ENCODE assay signal across 8 cellular contexts in the genomic region with DNA sequence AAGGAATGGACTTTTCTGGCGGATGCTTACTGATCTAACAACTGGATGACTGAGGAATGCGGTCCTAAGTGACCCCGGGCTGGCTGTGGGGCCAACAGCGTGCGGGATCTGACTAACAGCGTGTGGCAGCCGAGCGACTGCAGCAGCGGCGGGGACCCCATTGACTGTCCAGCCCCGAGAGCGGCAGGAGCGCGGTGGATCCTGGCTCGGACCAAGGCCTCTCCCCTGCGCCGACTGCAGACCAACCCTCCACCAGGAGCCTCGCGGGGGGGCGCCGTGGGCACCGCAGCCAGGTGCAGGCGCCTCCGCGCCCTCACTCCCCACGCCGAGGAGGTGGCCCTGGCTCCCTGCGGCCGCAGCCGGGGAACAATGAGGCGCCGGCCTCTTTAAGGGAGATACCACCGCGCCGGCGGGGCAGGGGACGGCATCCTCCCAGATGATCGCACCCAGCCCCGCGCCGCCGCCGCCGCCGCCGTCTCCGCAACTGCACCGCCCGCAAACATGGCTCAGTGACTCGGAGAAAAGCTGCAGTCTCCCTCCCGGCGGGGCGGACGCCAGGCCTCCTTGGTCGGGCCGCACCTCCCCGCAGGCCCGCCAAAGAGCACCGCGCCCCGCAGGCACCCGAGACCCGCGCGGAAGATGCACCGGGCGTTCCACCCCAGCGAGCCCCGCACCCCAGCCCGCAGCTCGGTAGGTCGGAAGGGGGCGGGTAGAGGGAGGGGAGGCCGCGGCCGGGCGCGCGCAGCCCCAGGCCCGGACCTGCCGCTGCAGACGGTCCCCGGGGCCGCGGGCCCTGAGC. TPM values are rescaled to one million over a fixed set of nuclear protein-coding genes. Genes with fewer than 3 reads are reported as not detected.
DNase-seq lines count a peak whose midpoint lies in the region; ATAC-seq and TF ChIP-seq lines count a peak whose summit lies in the region.

No MANE protein-coding gene starts in this region.

- no peaks in the 10 kb centered on the region for H3K27me3 ChIP-seq in Peyer's patch

- H3K9me3 Mint-ChIP-seq in natural killer cell treated with Interleukin-12 subunit alpha and Interleukin-12 subunit beta and Interleukin-15 and Interleukin-18, amount 100 ng/mL, for 72 hours, result no peaks in the 10 kb centered on the region
- no peaks in the 10 kb centered on the region for H3K9me3 Mint-ChIP-seq in stimulated activated naive CD8-positive, alpha-beta T cell treated with anti-CD3 and anti-CD28 coated beads, Interleukin-15, Interleukin-2, amounts not matched to agents 100 ng/mL and 50 ng/mL, for 24 hours

- peak overlapping the region; percentile 96 to 99 (median 97) for H3K27ac ChIP-seq in Peyer's patch

- in situ Hi-C loops in Caki2 (cut with HindIII; ENCODE audit: low pct_unique_long_range_greater_than_20kb, low sequenced_read_pairs), result no loop called here

- H3K4me3 ChIP-seq in Peyer's patch, result peak overlapping the region; percentile 55 to 99 (median 92)
- H3K4me3 ChIP-seq in fibroblast of mammary gland (ENCODE audit: control insufficient read depth, low read depth, low read length), result peak overlapping the region; percentile 68

- H3K4me3 Mint-ChIP-seq in natural killer cell treated with Interleukin-12 subunit alpha and Interleukin-12 subunit beta and Interleukin-15 and Interleukin-18, amount 100 ng/mL, for 72 hours, result peak overlapping the region; percentile 86
- H3K4me3 Mint-ChIP-seq in stimulated activated naive CD8-positive, alpha-beta T cell treated with anti-CD3 and anti-CD28 coated beads, Interleukin-15, Interleukin-2, amounts not matched to agents 100 ng/mL and 50 ng/mL, for 24 hours, result peak overlapping the region; percentile 97

- peak; percentile 25 for ATAC-seq in GM19468 (IDR thresholded peaks at IDR 0.05; ENCODE audit: extremely low read depth, unreplicated experiment)
- peak; percentile 70 to 74 for ATAC-seq in natural killer cell treated with Interleukin-12 subunit alpha and Interleukin-12 subunit beta and Interleukin-15 and Interleukin-18, amount 100 ng/mL, for 72 hours

- no peaks in the 10 kb centered on the region for H3K27me3 Mint-ChIP-seq in natural killer cell treated with Interleukin-12 subunit alpha and Interleukin-12 subunit beta and Interleukin-15 and Interleukin-18, amount 100 ng/mL, for 72 hours
- H3K27me3 Mint-ChIP-seq in stimulated activated naive CD8-positive, alpha-beta T cell treated with anti-CD3 and anti-CD28 coated beads, Interleukin-15, Interleukin-2, amounts not matched to agents 100 ng/mL and 50 ng/mL, for 24 hours, result no peaks in the 10 kb centered on the region

- peak; percentile 44 to 62 for TF ChIP-seq POLR2A in Peyer's patch (IDR thresholded peaks at IDR 0.05)

- peaks cover 0 to 12% (median 0%) of the 10 kb centered on the region in 3 donors for H3K36me3 ChIP-seq in Peyer's patch

- no peaks in the 10 kb centered on the region for H3K9me3 ChIP-seq in Peyer's patch

- H3K36me3 Mint-ChIP-seq in natural killer cell treated with Interleukin-12 subunit alpha and Interleukin-12 subunit beta and Interleukin-15 and Interleukin-18, amount 100 ng/mL, for 72 hours, result peaks cover 6% of the 10 kb centered on the region
- H3K36me3 Mint-ChIP-seq in stimulated activated naive CD8-positive, alpha-beta T cell treated with anti-CD3 and anti-CD28 coated beads, Interleukin-15, Interleukin-2, amounts not matched to agents 100 ng/mL and 50 ng/mL, for 24 hours (ENCODE audit: low read depth), result peaks cover 12% of the 10 kb centered on the region

- DNase-seq in Caki2 (ENCODE audit: low read depth) (peak; percentile 76), HT1080 (ENCODE audit: low read depth) (peak; percentile 61), Peyer's patch (peak; percentile 80 to 94 (median 89)), fibroblast of mammary gland (ENCODE audit: low read depth) (peak; percentile 51)
- peak; percentile 52 to 61 for DNase-seq in activated T-helper 1 cell treated with anti-CD3 and anti-CD28 coated beads, Interleukin-2, amount 50 U/mL, for 16 hours (ENCODE audit: low read depth in 1 of 2, low spot score in 1 of 2)
- peak; percentile 77 for DNase-seq in natural killer cell treated with Interleukin-12 subunit alpha and Interleukin-12 subunit beta and Interleukin-15 and Interleukin-18, amount 100 ng/mL, for 72 hours (ENCODE audit: low spot score)

- peak overlapping the region; percentile 48 to 86 for H3K27ac Mint-ChIP-seq in natural killer cell treated with Interleukin-12 subunit alpha and Interleukin-12 subunit beta and Interleukin-15 and Interleukin-18, amount 100 ng/mL, for 72 hours
- peak overlapping the region; percentile 62 for H3K27ac Mint-ChIP-seq in stimulated activated naive CD8-positive, alpha-beta T cell treated with anti-CD3 and anti-CD28 coated beads, Interleukin-15, Interleukin-2, amounts not matched to agents 100 ng/mL and 50 ng/mL, for 24 hours

- peaks cover 14 to 17% of the 10 kb centered on the region in 2 donors for H3K4me1 Mint-ChIP-seq in natural killer cell treated with Interleukin-12 subunit alpha and Interleukin-12 subunit beta and Interleukin-15 and Interleukin-18, amount 100 ng/mL, for 72 hours (ENCODE audit: low read depth in 2 of 2)
- peaks cover 29% of the 10 kb centered on the region for H3K4me1 Mint-ChIP-seq in stimulated activated naive CD8-positive, alpha-beta T cell treated with anti-CD3 and anti-CD28 coated beads, Interleukin-15, Interleukin-2, amounts not matched to agents 100 ng/mL and 50 ng/mL, for 24 hours (ENCODE audit: low read depth)

- H3K4me1 ChIP-seq in Peyer's patch, result peaks cover 0 to 21% (median 0%) of the 10 kb centered on the region in 4 donors

- TF ChIP-seq CTCF in Peyer's patch (IDR thresholded peaks at IDR 0.05) (peak in 1 of 6 experiments; percentile 4), fibroblast of mammary gland (conservative IDR thresholded peaks at IDR 0.05; ENCODE audit: control insufficient read depth, insufficient read depth, low read depth, low read length) (no peak)

RNA-seq across cellular contexts. Expression of gene PDIK1L, which starts 0.7 kb away (rescaled TPM):
- 5.7 and 8.4 TPM in 2 replicates for total RNA-seq in Caki2 (2014; rRNA removed; shearing (Covaris generic); ENCODE audit: low replicate concordance)
- total RNA-seq in HT1080 (2014; rRNA removed; shearing (Covaris generic)), result 4.0 and 4.5 TPM in 2 replicates
- polyA plus RNA-seq in HT1080 (2015; cell fraction: cytosol; rRNA removed), result 3.7 and 4.9 TPM in 2 replicates
- polyA plus RNA-seq in HT1080 (2015; cell fraction: nucleus; rRNA removed), result 4.6 and 5.1 TPM in 2 replicates
- total RNA-seq in Peyer's patch, result 10 to 100 TPM in 3 of 4 donors, 1 to 10 TPM in 1; 8.3 to 13.2 (median 12.4) TPM
- total RNA-seq in natural killer cell treated with Interleukin-12 subunit alpha and Interleukin-12 subunit beta and Interleukin-15 and Interleukin-18, amount 100 ng/mL, for 72 hours, result 1 to 10 TPM; 8.8 to 9.0 TPM

RNA-seq across cellular contexts. Expression of gene TRIM63, which starts 43.5 kb away (rescaled TPM):
- total RNA-seq in Caki2 (2014; rRNA removed; shearing (Covaris generic); ENCODE audit: low replicate concordance), result not detected in 2 replicates
- not detected in 2 replicates for total RNA-seq in HT1080 (2014; rRNA removed; shearing (Covaris generic))
- not detected in 2 replicates for polyA plus RNA-seq in HT1080 (2015; cell fraction: cytosol; rRNA removed)
- not detected in 2 replicates for polyA plus RNA-seq in HT1080 (2015; cell fraction: nucleus; rRNA removed)
- total RNA-seq in Peyer's patch, result under 1 TPM in 2 of 4 donors, not detected in 2; 0.53 to 0.95 TPM
- not detected for total RNA-seq in natural killer cell treated with Interleukin-12 subunit alpha and Interleukin-12 subunit beta and Interleukin-15 and Interleukin-18, amount 100 ng/mL, for 72 hours

RNA-seq across cellular contexts. Expression of gene FAM110D, which starts 47.9 kb away (rescaled TPM):
- 0.14 TPM in 1 of 2 replicates, not detected in the other for total RNA-seq in Caki2 (2014; rRNA removed; shearing (Covaris generic); ENCODE audit: low replicate concordance)
- total RNA-seq in HT1080 (2014; rRNA removed; shearing (Covaris generic)), result 0.10 and 0.19 TPM in 2 replicates
- polyA plus RNA-seq in HT1080 (2015; cell fraction: cytosol; rRNA removed), result 0.02 TPM in 1 of 2 replicates, not detected in the other
- not detected in 2 replicates for polyA plus RNA-seq in HT1080 (2015; cell fraction: nucleus; rRNA removed)
- 1 to 10 TPM in 3 of 4 donors, not detected in 1; 1.3 to 6.6 (median 1.3) TPM for total RNA-seq in Peyer's patch
- not detected for total RNA-seq in natural killer cell treated with Interleukin-12 subunit alpha and Interleukin-12 subunit beta and Interleukin-15 and Interleukin-18, amount 100 ng/mL, for 72 hours

RNA-seq across cellular contexts. Expression of gene C1orf232, which starts 57.8 kb away (rescaled TPM):
- not detected in 2 replicates for total RNA-seq in Caki2 (2014; rRNA removed; shearing (Covaris generic); ENCODE audit: low replicate concordance)
- total RNA-seq in HT1080 (2014; rRNA removed; shearing (Covaris generic)), result not detected in 2 replicates
- polyA plus RNA-seq in HT1080 (2015; cell fraction: cytosol; rRNA removed), result not detected in 2 replicates
- polyA plus RNA-seq in HT1080 (2015; cell fraction: nucleus; rRNA removed), result not detected in 2 replicates
- total RNA-seq in Peyer's patch, result not detected
- total RNA-seq in natural killer cell treated with Interleukin-12 subunit alpha and Interleukin-12 subunit beta and Interleukin-15 and Interleukin-18, amount 100 ng/mL, for 72 hours, result not detected

RNA-seq across cellular contexts. Expression of gene ZNF593, which starts 58.8 kb away (rescaled TPM):
- total RNA-seq in Caki2 (2014; rRNA removed; shearing (Covaris generic); ENCODE audit: low replicate concordance), result 49.8 and 92.3 TPM in 2 replicates
- 51.1 and 51.9 TPM in 2 replicates for total RNA-seq in HT1080 (2014; rRNA removed; shearing (Covaris generic))
- 34.1 and 44.0 TPM in 2 replicates for polyA plus RNA-seq in HT1080 (2015; cell fraction: cytosol; rRNA removed)
- 11.7 and 15.9 TPM in 2 replicates for polyA plus RNA-seq in HT1080 (2015; cell fraction: nucleus; rRNA removed)
- total RNA-seq in Peyer's patch, result 10 to 100 TPM; 11.7 to 19.5 (median 15.5) TPM
- 10 to 100 TPM; 36.6 to 73.8 TPM for total RNA-seq in natural killer cell treated with Interleukin-12 subunit alpha and Interleukin-12 subunit beta and Interleukin-15 and Interleukin-18, amount 100 ng/mL, for 72 hours

Comparison
In these comparisons a context has a peak if more than half of its experiments do, and no peak if none do; other contexts are left out.
1. Peak in every context shown above with its lines: DNase-seq, ATAC-seq, H3K4me3 ChIP-seq and H3K27ac ChIP-seq.